22 cellular contexts compared by ENCODE assay signal in genomic region chr4:24235609-24236008, GRCh38.
"Had no signal": no experiment of that assay in that cellular context is flagged by ENCODE, and none has a peak within 500 bp of the region (broad histone marks: within the 10 kb centered on the region; RNA-seq: fewer than 3 reads in every experiment).

No MANE protein-coding gene starts in this region.

- H3K27ac ChIP-seq: lower lobe of right lung, tibial nerve, uterus, VCaP had no signal

- H3K36me3 ChIP-seq: lower lobe of right lung, tibial nerve, uterus had no signal

- H3K4me1 ChIP-seq: lower lobe of right lung, uterus had no signal

- H3K27me3 ChIP-seq: tibial nerve, uterus had no signal

- H3K27me3 Mint-ChIP-seq: activated naive CD4-positive, alpha-beta T cell treated with anti-CD3 and anti-CD28 coated beads, Interleukin-2, amount 10 ng/mL, durations not matched to agents 7 days and 5 days; activated naive CD8-positive, alpha-beta T cell treated with anti-CD3 and anti-CD28 coated beads, Interleukin-2, amount 50 U/mL, for 24 hours had no signal

- H3K27ac Mint-ChIP-seq: activated naive CD4-positive, alpha-beta T cell treated with anti-CD3 and anti-CD28 coated beads, Interleukin-2, amount 10 ng/mL, durations not matched to agents 7 days and 5 days; activated naive CD8-positive, alpha-beta T cell treated with anti-CD3 and anti-CD28 coated beads, Interleukin-2, amount 50 U/mL, for 24 hours; immature natural killer cell; natural killer cell; T-helper 1 cell treated with Interleukin-12 subunit alpha and Interleukin-12 subunit beta and Interleukin-4 antibody, amounts not matched to agents 30 μg/mL and 1 μg/mL, for 36 hours had no signal

- H3K9me3 Mint-ChIP-seq: activated naive CD4-positive, alpha-beta T cell treated with anti-CD3 and anti-CD28 coated beads, Interleukin-2, amount 10 ng/mL, durations not matched to agents 7 days and 5 days; activated naive CD8-positive, alpha-beta T cell treated with anti-CD3 and anti-CD28 coated beads, Interleukin-2, amount 50 U/mL, for 24 hours; activated T-cell treated with anti-CD3 and anti-CD28 coated beads, Interleukin-2, amount 50 U/mL, for 4 hours; T-helper 1 cell treated with Interleukin-12 subunit alpha and Interleukin-12 subunit beta and Interleukin-4 antibody, amounts not matched to agents 30 μg/mL and 1 μg/mL, for 36 hours had no signal

- H3K4me3 ChIP-seq: lower lobe of right lung, tibial nerve, uterus had no signal

- H3K4me1 Mint-ChIP-seq: activated naive CD4-positive, alpha-beta T cell treated with anti-CD3 and anti-CD28 coated beads, Interleukin-2, amount 10 ng/mL, durations not matched to agents 7 days and 5 days; activated naive CD8-positive, alpha-beta T cell treated with anti-CD3 and anti-CD28 coated beads, Interleukin-2, amount 50 U/mL, for 24 hours; immature natural killer cell; natural killer cell had no signal

- H3K36me3 Mint-ChIP-seq: activated naive CD4-positive, alpha-beta T cell treated with anti-CD3 and anti-CD28 coated beads, Interleukin-2, amount 10 ng/mL, durations not matched to agents 7 days and 5 days; immature natural killer cell; natural killer cell had no signal

- DNase-seq: activated CD4-positive, alpha-beta T cell treated with anti-CD3 and anti-CD28 coated beads, Interleukin-2, amount 50 U/mL, for 1 hour; activated CD4-positive, CD25-positive, alpha-beta regulatory T cell treated with anti-CD3 and anti-CD28 coated beads, Interleukin-2, amount 50 U/mL, for 72 hours; activated CD8-positive, alpha-beta memory T cell treated with anti-CD3 and anti-CD28 coated beads, Interleukin-2, amount 50 U/mL, for 4 hours; activated effector memory CD4-positive, alpha-beta T cell treated with Interleukin-2 at 50 U/mL for 16 hours; activated naive CD4-positive, alpha-beta T cell treated with anti-CD3 and anti-CD28 coated beads, Interleukin-2, amount 10 ng/mL, durations not matched to agents 7 days and 5 days; activated naive CD8-positive, alpha-beta T cell treated with anti-CD3 and anti-CD28 coated beads, Interleukin-2, amount 50 U/mL, for 24 hours; activated T-cell treated with anti-CD3 and anti-CD28 coated beads, Interleukin-2, amount 50 U/mL, for 4 hours; anterior cingulate cortex; dermis blood vessel endothelial cell; effector memory CD4-positive, alpha-beta T cell; head of caudate nucleus; immature natural killer cell; lower lobe of right lung; natural killer cell; stimulated activated CD4-positive, alpha-beta T cell treated with anti-CD3 and anti-CD28 coated beads, Interleukin-12 subunit alpha, Interleukin-12 subunit beta, amount 100 ng/mL, for 4 hours; stimulated activated CD4-positive, alpha-beta T cell treated with anti-CD3 and anti-CD28 coated beads, Interleukin-2, amount 100 ng/mL, for 24 hours; stimulated activated naive CD8-positive, alpha-beta T cell treated with anti-CD3 and anti-CD28 coated beads, Interleukin-15, Interleukin-2, amounts not matched to agents 100 U/mL and 50 U/mL, for 24 hours; substantia nigra; uterus had no signal

- H3K9me3 ChIP-seq: lower lobe of right lung, tibial nerve, uterus had no signal

- H3K4me3 Mint-ChIP-seq: activated naive CD4-positive, alpha-beta T cell treated with anti-CD3 and anti-CD28 coated beads, Interleukin-2, amount 10 ng/mL, durations not matched to agents 7 days and 5 days; activated naive CD8-positive, alpha-beta T cell treated with anti-CD3 and anti-CD28 coated beads, Interleukin-2, amount 50 U/mL, for 24 hours; activated T-cell treated with anti-CD3 and anti-CD28 coated beads, Interleukin-2, amount 50 U/mL, for 4 hours; immature natural killer cell; natural killer cell; T-helper 1 cell treated with Interleukin-12 subunit alpha and Interleukin-12 subunit beta and Interleukin-4 antibody, amounts not matched to agents 30 μg/mL and 1 μg/mL, for 36 hours had no signal
